ENCODE assay signal across 31 cellular contexts in the genomic region with DNA sequence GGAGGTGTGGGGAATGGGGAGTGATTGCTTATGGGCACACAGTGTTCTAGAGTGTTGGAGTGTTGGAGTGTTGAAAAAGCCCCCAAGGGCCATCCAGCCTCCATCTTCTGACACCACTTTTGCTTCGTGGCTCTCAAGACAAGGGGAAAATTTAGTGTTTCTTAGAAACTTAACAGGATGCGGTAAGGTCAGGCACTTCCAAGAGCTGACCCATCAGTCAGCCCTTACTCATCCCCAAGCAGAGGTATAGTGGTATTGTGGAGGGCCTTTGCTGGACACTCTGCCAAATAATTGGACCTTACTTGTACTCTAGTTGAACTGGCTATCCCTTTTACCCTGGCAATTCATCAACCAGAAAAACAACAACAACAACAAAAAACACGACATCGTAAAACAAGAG.
"Had no signal": no experiment of that assay in that cellular context is flagged by ENCODE, and none has a peak within 500 bp of the region (broad histone marks: within the 10 kb centered on the region; RNA-seq: fewer than 3 reads in every experiment).

No MANE protein-coding gene starts in this region.

- H3K27me3 ChIP-seq: right atrium auricular region, suprapubic skin, uterus had no signal

- DNase-seq: cortex of kidney; effector memory CD8-positive, alpha-beta T cell; erythroblast; esophagus squamous epithelium; foreskin melanocyte; glutamatergic neuron; heart right ventricle; hippocampal formation; left cardiac atrium; left lung; mesenchymal stem cell; mucosa of descending colon; naive B cell; nephron progenitor cell; nucleus accumbens; stimulated activated CD4-positive, alpha-beta T cell treated with anti-CD3 and anti-CD28 coated beads, Interleukin-12 subunit alpha, Interleukin-12 subunit beta, amount 100 ng/mL, for 4 hours; stimulated activated CD4-positive, alpha-beta T cell treated with anti-CD3 and anti-CD28 coated beads, Interleukin-1b, Interleukin-23, amount 100 ng/mL, for 48 hours; stimulated activated CD4-positive, alpha-beta T cell treated with anti-CD3 and anti-CD28 coated beads, Interleukin-4, amount 100 ng/mL, for 1 hour; stimulated activated CD8-positive, alpha-beta memory T cell treated with anti-CD3 and anti-CD28 coated beads, Interleukin-4, amount 100 ng/mL, for 48 hours; stimulated activated naive CD8-positive, alpha-beta T cell treated with anti-CD3 and anti-CD28 coated beads, Interleukin-15, amount 100 ng/mL, for 72 hours; transverse colon; upper lobe of right lung; uterus had no signal

- ATAC-seq: effector memory CD8-positive, alpha-beta T cell; heart right ventricle; left cardiac atrium; left lung; mucosa of descending colon; sciatic nerve; stimulated activated naive CD8-positive, alpha-beta T cell treated with anti-CD3 and anti-CD28 coated beads, Interleukin-15, amount 100 ng/mL, for 72 hours; upper lobe of right lung had no signal

- H3K9me3 ChIP-seq: esophagus squamous epithelium, heart right ventricle, left lung, mucosa of descending colon, prostate gland, right atrium auricular region, suprapubic skin, transverse colon, upper lobe of right lung, uterus had no signal

- H3K27ac Mint-ChIP-seq: effector memory CD8-positive, alpha-beta T cell; mesothelial cell of epicardium; nephron progenitor cell; stimulated activated naive CD8-positive, alpha-beta T cell treated with anti-CD3 and anti-CD28 coated beads, Interleukin-15, amount 100 ng/mL, for 72 hours had no signal

- FAIRE-seq: endometrium, islet of Langerhans had no signal

- H3K4me2 ChIP-seq: smooth muscle cell had no signal

- H3K4me1 ChIP-seq: esophagus squamous epithelium, heart right ventricle, left lung, prostate gland, right atrium auricular region, suprapubic skin, transverse colon, upper lobe of right lung, uterus had no signal

- H3K9me3 Mint-ChIP-seq: effector memory CD8-positive, alpha-beta T cell; mesothelial cell of epicardium; naive B cell; stimulated activated naive CD8-positive, alpha-beta T cell treated with anti-CD3 and anti-CD28 coated beads, Interleukin-15, amount 100 ng/mL, for 72 hours had no signal

- H3K4me3 Mint-ChIP-seq: effector memory CD8-positive, alpha-beta T cell; mesothelial cell of epicardium; naive B cell; nephron progenitor cell; stimulated activated naive CD8-positive, alpha-beta T cell treated with anti-CD3 and anti-CD28 coated beads, Interleukin-15, amount 100 ng/mL, for 72 hours had no signal

- H3K4me3 ChIP-seq: esophagus squamous epithelium, heart right ventricle, left lung, mucosa of descending colon, prostate gland, right atrium auricular region, smooth muscle cell, suprapubic skin, transverse colon, upper lobe of right lung, uterus had no signal

- H3K36me3 Mint-ChIP-seq: mesothelial cell of epicardium, naive B cell had no signal

- H3K36me3 ChIP-seq: esophagus squamous epithelium, heart right ventricle, left lung, prostate gland, right atrium auricular region, suprapubic skin, transverse colon, upper lobe of right lung, uterus had no signal

- H3K4me1 Mint-ChIP-seq: nephron progenitor cell had no signal

- H3K27ac ChIP-seq: esophagus squamous epithelium, heart right ventricle, left lung, prostate gland, right atrium auricular region, suprapubic skin, transverse colon, upper lobe of right lung, uterus had no signal
